Comparison of ENCODE assay signal across 8 cellular contexts in the genomic region with DNA sequence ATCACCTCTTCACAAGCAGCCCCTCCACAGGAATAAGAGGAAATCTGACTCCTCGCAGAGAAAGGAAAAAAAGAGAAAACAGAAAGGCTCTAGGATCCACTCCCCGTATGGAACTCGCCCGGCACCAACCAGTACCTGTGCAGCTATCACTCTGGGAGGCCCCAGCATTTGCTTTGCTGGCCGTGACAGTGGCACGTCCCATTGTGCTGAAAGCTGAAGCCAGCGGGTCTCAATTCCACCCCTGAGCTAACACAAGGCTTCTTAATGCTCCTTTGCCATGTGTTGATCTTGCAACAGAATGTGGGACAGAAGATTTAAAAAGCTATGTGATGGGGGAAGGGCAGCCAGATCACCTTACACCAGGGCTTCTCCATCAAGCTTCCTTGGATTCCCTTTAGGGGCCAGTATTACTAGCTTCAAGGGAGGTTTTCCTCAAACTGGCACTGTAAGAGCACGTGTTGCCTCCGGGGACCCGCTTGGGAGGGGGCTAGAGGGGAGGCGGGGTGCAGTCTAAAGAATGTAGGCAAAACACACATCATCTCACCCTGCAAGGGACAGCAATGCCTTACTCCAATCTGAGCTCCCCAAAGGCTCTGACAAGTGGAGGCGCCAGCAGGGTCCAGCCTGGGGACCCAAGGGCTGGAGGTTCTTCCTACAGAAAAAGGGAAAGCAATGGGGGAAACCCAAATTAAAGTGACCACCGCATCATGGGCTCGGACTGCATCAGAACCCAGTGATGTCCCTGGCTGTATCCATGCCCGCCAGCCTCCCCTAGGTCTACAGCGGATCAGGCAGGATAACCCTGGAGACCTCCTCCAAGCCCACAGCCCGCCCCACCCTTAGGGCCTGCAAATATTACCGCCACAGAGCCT. TPM values are rescaled to one million over a fixed set of nuclear protein-coding genes. Genes with fewer than 3 reads are reported as not detected.
DNase-seq lines count a peak whose midpoint lies in the region; ATAC-seq, FAIRE-seq and TF ChIP-seq lines count a peak whose summit lies in the region.

No MANE protein-coding gene starts in this region.

- peaks cover 7% of the 10 kb centered on the region for H3K27me3 Mint-ChIP-seq in activated naive CD4-positive, alpha-beta T cell treated with anti-CD3 and anti-CD28 coated beads, Interleukin-2, amount 50 U/mL, for 24 hours
- H3K27me3 Mint-ChIP-seq in osteocyte (ENCODE audit: unreplicated experiment): no peaks in the 10 kb centered on the region

- no peaks in the 10 kb centered on the region for H3K9me3 Mint-ChIP-seq in activated naive CD4-positive, alpha-beta T cell treated with anti-CD3 and anti-CD28 coated beads, Interleukin-2, amount 50 U/mL, for 24 hours
- no peaks in the 10 kb centered on the region for H3K9me3 Mint-ChIP-seq in osteocyte (ENCODE audit: unreplicated experiment)

- no peak overlapping the region for H3K27ac Mint-ChIP-seq in activated naive CD4-positive, alpha-beta T cell treated with anti-CD3 and anti-CD28 coated beads, Interleukin-2, amount 50 U/mL, for 24 hours
- peak overlapping the region; percentile 82 for H3K27ac Mint-ChIP-seq in osteocyte (ENCODE audit: unreplicated experiment)

- TF ChIP-seq CTCF in WI38 (IDR thresholded peaks at IDR 0.05; ENCODE audit: low read depth, low read length) (no peak), foreskin fibroblast (IDR thresholded peaks at IDR 0.05; ENCODE audit: low read depth, low read length) (no peak), osteocyte (IDR thresholded peaks at IDR 0.05) (no peak)

- H3K4me3 Mint-ChIP-seq in activated naive CD4-positive, alpha-beta T cell treated with anti-CD3 and anti-CD28 coated beads, Interleukin-2, amount 50 U/mL, for 24 hours: peak overlapping the region; percentile 47
- peak overlapping the region; percentile 73 for H3K4me3 Mint-ChIP-seq in osteocyte (ENCODE audit: unreplicated experiment)

- peaks cover 3% of the 10 kb centered on the region for H3K36me3 Mint-ChIP-seq in activated naive CD4-positive, alpha-beta T cell treated with anti-CD3 and anti-CD28 coated beads, Interleukin-2, amount 50 U/mL, for 24 hours
- peaks cover 17% of the 10 kb centered on the region for H3K36me3 Mint-ChIP-seq in osteocyte (ENCODE audit: unreplicated experiment)

- no peak for TF ChIP-seq POLR2A in GM18505 (IDR thresholded peaks at IDR 0.05; ENCODE audit: borderline replicate concordance, extremely low read depth, insufficient read depth, insufficient read length)

- no peak for FAIRE-seq in HTR-8/SVneo (lab: Jason Lieb, UNC)

- ATAC-seq in GM18505 (IDR thresholded peaks at IDR 0.05; ENCODE audit: unreplicated experiment): no peak

- peaks cover 10% of the 10 kb centered on the region for H3K4me1 Mint-ChIP-seq in activated naive CD4-positive, alpha-beta T cell treated with anti-CD3 and anti-CD28 coated beads, Interleukin-2, amount 50 U/mL, for 24 hours
- peaks cover 33% of the 10 kb centered on the region for H3K4me1 Mint-ChIP-seq in osteocyte (ENCODE audit: unreplicated experiment)

- no peak for DNase-seq in activated naive CD4-positive, alpha-beta T cell treated with anti-CD3 and anti-CD28 coated beads, Interleukin-2, amount 50 U/mL, for 16 hours
- DNase-seq in foreskin fibroblast: peak; percentile 68 to 82
- no peak for DNase-seq in osteocyte (ENCODE audit: extremely low spot score, unreplicated experiment)
- no peak for DNase-seq in NCI-H2196 (lab: John Stamatoyannopoulos, UW; ENCODE audit: unreplicated experiment)
- DNase-seq in HTR-8/SVneo (ENCODE audit: insufficient read length, low spot score): no peak

- peak overlapping the region; percentile 76 for H3K4me3 ChIP-seq in WI38 (ENCODE audit: low read depth, low read length)
- H3K4me3 ChIP-seq in foreskin fibroblast (ENCODE audit: low read depth in 1 of 2, low read length in 2 of 2): peak overlapping the region; percentile 78 to 80

RNA-seq across cellular contexts. Expression of a gene that starts 1.2 kb away (rescaled TPM):
- total RNA-seq in osteocyte: 18.7 and 18.8 TPM in 2 replicates

Comparison
In these comparisons a context has a peak if more than half of its experiments do, and no peak if none do; other contexts are left out.
1. DNase-seq: peak in foreskin fibroblast (2 of 2); none in activated naive CD4-positive, alpha-beta T cell treated with anti-CD3 and anti-CD28 coated beads, Interleukin-2, amount 50 U/mL, for 16 hours (single experiment), osteocyte (single experiment), NCI-H2196 (single experiment) and HTR-8/SVneo (single experiment).